ENCODE assay signal across 1 cellular context in genomic region chr17:35930211-35931065, GRCh38.
A peak's percentile ranks its signal among the peaks of the same experiment; 100 is the strongest.
TF ChIP-seq lines count a peak whose summit lies in the region.

Gene RDM1 (minus strand): TSS chr17:35930773. CDS start chr17:35930727, 46 bp downstream.

TF ChIP-seq in H1, 55 proteins besides CTCF, POLR2A, EP300 and RAD21 (continued from another document):
- no peak for TF ChIP-seq CHD7 (IDR thresholded peaks at IDR 0.05; ENCODE audit: insufficient replicate concordance, low read length)
- TF ChIP-seq FOSL1 (IDR thresholded peaks at IDR 0.05; ENCODE audit: insufficient read depth, low read depth, low read length), result no peak
- TF ChIP-seq KDM1A (IDR thresholded peaks at IDR 0.05; ENCODE audit: borderline replicate concordance, low read length), result peak; percentile 19; the same call in 1 of the 2 replicates
- TF ChIP-seq TAF7 (optimal IDR thresholded peaks at IDR 0.05; ENCODE audit: borderline replicate concordance, low read depth, low read length), result no peak
- TF ChIP-seq TAF1 (IDR thresholded peaks at IDR 0.05; ENCODE audit: low read depth, low read length), result 0 out of 2 replicates have a peak, but pooled peaks have one; percentile 15
- TF ChIP-seq ASH2L (IDR thresholded peaks at IDR 0.05; ENCODE audit: low read length), result peak; percentile 44
- 0 out of 4 replicates have a peak, but pooled peaks of 1 of the 2 experiments have one; percentile 79 for TF ChIP-seq HDAC2 (IDR thresholded peaks at IDR 0.05; ENCODE audit: borderline replicate concordance in 1 of 2, low read depth in 2 of 2, low read length in 2 of 2)
- TF ChIP-seq EGR1 (IDR thresholded peaks at IDR 0.05; ENCODE audit: borderline replicate concordance, low read depth, low read length), result peak; percentile 37; the same call in 1 of the 2 replicates
- TF ChIP-seq RXRA (IDR thresholded peaks at IDR 0.05; ENCODE audit: insufficient read depth, low read depth, low read length), result no peak
- TF ChIP-seq POLR2AphosphoS5 (IDR thresholded peaks at IDR 0.05; ENCODE audit: low read depth, low read length), result peak; percentile 53; the same call in 1 of the 2 replicates
- TF ChIP-seq SUZ12 (IDR thresholded peaks at IDR 0.05; ENCODE audit: low read length), result no peak
- peak; percentile 95 for TF ChIP-seq E2F6 (IDR thresholded peaks at IDR 0.05)
- peak; percentile 57; the same call in 1 of the 2 replicates for TF ChIP-seq PHF8 (conservative IDR thresholded peaks at IDR 0.05; ENCODE audit: low read depth, low read length)
- no peak for TF ChIP-seq TEAD4 (IDR thresholded peaks at IDR 0.05; ENCODE audit: low read depth, low read length)
- TF ChIP-seq MAX (IDR thresholded peaks at IDR 0.05), result peak; percentile 88
